19 cellular contexts compared by ENCODE assay signal in the genomic region with DNA sequence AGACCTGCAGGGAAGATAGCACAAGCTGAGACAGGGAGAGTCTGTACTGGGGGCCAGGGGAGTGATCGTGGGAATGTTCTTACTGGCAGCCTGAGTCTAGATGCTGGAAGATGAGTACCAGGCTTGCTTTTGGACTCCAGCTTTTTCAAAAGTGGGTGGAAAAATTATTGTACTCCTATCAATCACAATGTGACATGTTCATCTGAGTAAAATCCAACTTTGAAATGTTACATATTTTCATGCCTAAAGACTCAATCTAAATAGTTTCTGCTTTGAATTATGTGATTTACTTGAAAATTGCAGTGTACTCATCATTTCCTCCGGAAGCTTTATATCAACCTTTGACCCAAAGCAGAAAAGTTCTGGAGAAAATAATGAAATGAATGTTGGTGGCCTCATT.
"Had no signal": no experiment of that assay in that cellular context is flagged by ENCODE, and none has a peak within 500 bp of the region (broad histone marks: within the 10 kb centered on the region; RNA-seq: fewer than 3 reads in every experiment).

No MANE protein-coding gene starts in this region.

- H3K4me3 ChIP-seq: esophagus squamous epithelium, hepatocyte, sigmoid colon, skin epidermis, suprapubic skin, tibial artery, upper lobe of right lung, vagina had no signal

- H3K4me1 ChIP-seq: esophagus squamous epithelium had no signal

- ATAC-seq: effector memory CD8-positive, alpha-beta T cell; foreskin keratinocyte; left colon; left ventricle myocardium superior; naive thymus-derived CD4-positive, alpha-beta T cell; stimulated activated naive CD8-positive, alpha-beta T cell treated with anti-CD3 and anti-CD28 coated beads, Interleukin-15, Interleukin-2, amounts not matched to agents 100 U/mL and 50 U/mL, for 24 hours; upper lobe of right lung had no signal

- H3K79me2 ChIP-seq: hepatocyte had no signal

- H3K27ac ChIP-seq: esophagus squamous epithelium, foreskin keratinocyte, hepatocyte, neutrophil, sigmoid colon, skin epidermis, suprapubic skin, tibial artery, upper lobe of right lung, vagina had no signal

- H3K36me3 ChIP-seq: esophagus squamous epithelium, neutrophil, sigmoid colon, suprapubic skin, tibial artery, upper lobe of right lung, vagina had no signal

- H3K4me2 ChIP-seq: hepatocyte had no signal

- H3K27ac Mint-ChIP-seq: effector memory CD8-positive, alpha-beta T cell; naive thymus-derived CD4-positive, alpha-beta T cell had no signal

- H3K9me3 ChIP-seq: neutrophil, suprapubic skin, upper lobe of right lung, vagina had no signal

- DNase-seq: effector memory CD8-positive, alpha-beta T cell; esophagus squamous epithelium; foreskin keratinocyte; head of caudate nucleus; left colon; left ventricle myocardium superior; mesendoderm; naive thymus-derived CD4-positive, alpha-beta T cell; posterior cingulate gyrus; sigmoid colon; stimulated activated CD4-positive, alpha-beta T cell treated with anti-CD3 and anti-CD28 coated beads, Interleukin-12 subunit alpha, Interleukin-12 subunit beta, amount 100 ng/mL, for 4 hours; stimulated activated naive CD8-positive, alpha-beta T cell treated with anti-CD3 and anti-CD28 coated beads, Interleukin-15, Interleukin-2, amounts not matched to agents 100 U/mL and 50 U/mL, for 24 hours; tibial artery; upper lobe of right lung had no signal

- H2AFZ ChIP-seq: hepatocyte had no signal

- H3K4me3 Mint-ChIP-seq: effector memory CD8-positive, alpha-beta T cell; naive thymus-derived CD4-positive, alpha-beta T cell had no signal

- H3K27me3 ChIP-seq: esophagus squamous epithelium, foreskin keratinocyte, hepatocyte, sigmoid colon, suprapubic skin, tibial artery, upper lobe of right lung, vagina had no signal
